Comparison of ENCODE assay signal across 20 cellular contexts in genomic region chr16:69921125-69921524, GRCh38. TPM values are rescaled to one million over a fixed set of nuclear protein-coding genes. Genes with fewer than 3 reads are reported as not detected.
DNase-seq lines count a peak whose midpoint lies in the region; ATAC-seq and TF ChIP-seq lines count a peak whose summit lies in the region.
"Had no signal": no experiment of that assay in that cellular context is flagged by ENCODE, and none has a peak within 500 bp of the region (broad histone marks: within the 10 kb centered on the region; RNA-seq: fewer than 3 reads in every experiment).

No MANE protein-coding gene starts in this region.

- H3K4me1 ChIP-seq in GM23338 (ENCODE audit: insufficient read depth) = peaks cover 15% of the 10 kb centered on the region
- H3K4me1 ChIP-seq in stomach smooth muscle (ENCODE audit: control insufficient read depth, insufficient read depth, low read length) = peaks cover 11% of the 10 kb centered on the region
- no peaks in the 10 kb centered on the region for H3K4me1 ChIP-seq in OCI-LY7 (ENCODE audit: insufficient read depth, low read length, poor library complexity, severe bottlenecking)
- H3K4me1 ChIP-seq: spleen had no signal

- 0 out of 2 replicates have a peak overlapping the region, but pooled peaks have one; percentile 55 for H3K27ac ChIP-seq in GM23338 (ENCODE audit: low read depth)
- peak overlapping the region; percentile 18 for H3K27ac ChIP-seq in stomach smooth muscle (ENCODE audit: low read length)
- H3K27ac ChIP-seq in OCI-LY7 (ENCODE audit: low read depth, low read length, poor library complexity, severe bottlenecking) = no peak overlapping the region
- H3K27ac ChIP-seq: cardiac muscle cell, KMS-11, RWPE1, spleen, uterus had no signal

- H3K9me2 ChIP-seq in GM23338 (ENCODE audit: insufficient read depth) = no peaks in the 10 kb centered on the region
- H3K9me2 ChIP-seq in OCI-LY7 (ENCODE audit: insufficient read depth, low read length) = no peaks in the 10 kb centered on the region

- no peak overlapping the region for H3K9ac ChIP-seq in stomach smooth muscle (ENCODE audit: low read length in 2 of 2)
- H3K9ac ChIP-seq: KMS-11 had no signal

- H3K4me2 ChIP-seq in GM23338 (no peak overlapping the region), OCI-LY7 (ENCODE audit: low read length) (no peak overlapping the region)
- H3K4me2 ChIP-seq: KMS-11 had no signal

- intact Hi-C loops in OCI-LY7 (cut with micrococcal nuclease; ENCODE audit: unreplicated experiment) = no loop called here

- POLR2A ChIA-PET in OCI-LY7 (lab: Charles Lee) = no interaction called here

- CTCF ChIA-PET in OCI-LY7 (lab: Charles Lee; ENCODE audit: unreplicated experiment) = no interaction called here

- DNase-seq in GM23338 (ENCODE audit: low spot score) = no peak
- DNase-seq in astrocyte of the spinal cord (ENCODE audit: low read depth, low spot score) = peak; percentile 60
- peak; percentile 39 for DNase-seq in globus pallidus (ENCODE audit: low spot score)
- DNase-seq in OCI-LY7 (ENCODE audit: low spot score) = no peak
- DNase-seq in OCI-M2 (lab: John Stamatoyannopoulos, UW; ENCODE audit: unreplicated experiment) = no peak
- DNase-seq: activated CD4-positive, alpha-beta T cell treated with anti-CD3 and anti-CD28 coated beads, Interleukin-2, amount 50 U/mL, for 4 hours; activated naive CD4-positive, alpha-beta T cell treated with anti-CD3 and anti-CD28 coated beads, Interleukin-2, amount 50 U/mL, for 16 hours; activated T-cell treated with anti-CD3 and anti-CD28 coated beads, Interleukin-2, amount 50 U/mL, for 1 hour; naive thymus-derived CD4-positive, alpha-beta T cell; NCI-H1105 treated with DMSO at 0.1 percent for 48 hours; spleen; uterus had no signal

- ATAC-seq in GM23338 (no peak), HG03159 (IDR thresholded peaks at IDR 0.05; ENCODE audit: unreplicated experiment) (no peak), GM21723 (IDR thresholded peaks at IDR 0.05; ENCODE audit: unreplicated experiment) (no peak)
- ATAC-seq: naive thymus-derived CD4-positive, alpha-beta T cell; stimulated activated memory B cell treated with anti-CD40 and anti-IgM and Interleukin-4, amounts not matched to agents 10 μg/mL and 1 μg/mL and 100 μg/mL, for 72 hours had no signal

- H3K27me3 ChIP-seq in GM23338 (ENCODE audit: insufficient read depth) (no peaks in the 10 kb centered on the region), stomach smooth muscle (ENCODE audit: control insufficient read depth in 1 of 2, insufficient read depth in 2 of 2, low read length in 2 of 2) (no peaks in the 10 kb centered on the region)
- H3K27me3 ChIP-seq: cardiac muscle cell, spleen, uterus had no signal

- H4K20me1 ChIP-seq in GM23338 (replicated peaks; ENCODE audit: insufficient read depth) (no peaks in the 10 kb centered on the region), OCI-LY7 (ENCODE audit: insufficient read depth, low read length) (no peaks in the 10 kb centered on the region)

- no peak overlapping the region for H3K4me3 Mint-ChIP-seq in GM23338
- H3K4me3 Mint-ChIP-seq: naive thymus-derived CD4-positive, alpha-beta T cell; stimulated activated memory B cell treated with anti-CD40 and anti-IgM and Interleukin-4, amounts not matched to agents 10 μg/mL and 1 μg/mL and 100 μg/mL, for 72 hours had no signal

- no peak for TF ChIP-seq CTCF in GM23338 (conservative IDR thresholded peaks at IDR 0.05; ENCODE audit: low read depth in 2 of 2)
- TF ChIP-seq CTCF in astrocyte of the spinal cord (IDR thresholded peaks at IDR 0.05; ENCODE audit: low read depth, low read length) = no peak
- no peak for TF ChIP-seq CTCF in OCI-LY7 (conservative IDR thresholded peaks at IDR 0.05; ENCODE audit: low read length)

- H3K9me3 ChIP-seq in stomach smooth muscle (ENCODE audit: control insufficient read depth in 2 of 2, low read length in 2 of 2) = no peaks in the 10 kb centered on the region
- no peaks in the 10 kb centered on the region for H3K9me3 ChIP-seq in OCI-LY7 (ENCODE audit: low read length)
- H3K9me3 ChIP-seq: HAP-1, spleen, uterus had no signal

- no peaks in the 10 kb centered on the region for H3K36me3 ChIP-seq in GM23338 (ENCODE audit: insufficient read depth)
- H3K36me3 ChIP-seq in stomach smooth muscle (ENCODE audit: control insufficient read depth in 2 of 2, insufficient read depth in 2 of 2, low read length in 2 of 2) = peaks cover 0 to 3% of the 10 kb centered on the region in 2 donors
- no peaks in the 10 kb centered on the region for H3K36me3 ChIP-seq in OCI-LY7 (ENCODE audit: insufficient read depth, low read length)
- H3K36me3 ChIP-seq: cardiac muscle cell, HAP-1, uterus had no signal

- H3K79me2 ChIP-seq in GM23338 (replicated peaks; ENCODE audit: insufficient read depth) (no peaks in the 10 kb centered on the region), OCI-LY7 (ENCODE audit: insufficient read depth, low read depth, low read length) (no peaks in the 10 kb centered on the region)

- no peak overlapping the region for H2AFZ ChIP-seq in GM23338
- no peak overlapping the region for H2AFZ ChIP-seq in OCI-LY7 (ENCODE audit: low read length)

- no peak overlapping the region for H3K27ac Mint-ChIP-seq in GM23338
- H3K27ac Mint-ChIP-seq: naive thymus-derived CD4-positive, alpha-beta T cell; stimulated activated memory B cell treated with anti-CD40 and anti-IgM and Interleukin-4, amounts not matched to agents 10 μg/mL and 1 μg/mL and 100 μg/mL, for 72 hours had no signal

- H3K4me3 ChIP-seq in GM23338 (no peak overlapping the region), astrocyte of the spinal cord (ENCODE audit: low read depth, low read length) (no peak overlapping the region), stomach smooth muscle (ENCODE audit: low read length in 2 of 2) (no peak overlapping the region), OCI-LY7 (ENCODE audit: low read depth, low read length, poor library complexity, severe bottlenecking) (no peak overlapping the region)
- H3K4me3 ChIP-seq: cardiac muscle cell, HAP-1, spleen, uterus had no signal

- H3K4me1 Mint-ChIP-seq in GM23338 = peaks cover 33% of the 10 kb centered on the region
- H3K4me1 Mint-ChIP-seq: naive thymus-derived CD4-positive, alpha-beta T cell; stimulated activated memory B cell treated with anti-CD40 and anti-IgM and Interleukin-4, amounts not matched to agents 10 μg/mL and 1 μg/mL and 100 μg/mL, for 72 hours had no signal

- no TSS peak for BruUV-seq in OCI-LY7 (replicated peaks; lab: Mats Ljungman, UMichigan)

- in situ Hi-C loops in astrocyte of the spinal cord (cut with HindIII; ENCODE audit: low sequenced_read_pairs) = no loop called here

- no peaks in the 10 kb centered on the region for H3K9me3 Mint-ChIP-seq in GM23338
- H3K9me3 Mint-ChIP-seq: stimulated activated memory B cell treated with anti-CD40 and anti-IgM and Interleukin-4, amounts not matched to agents 10 μg/mL and 1 μg/mL and 100 μg/mL, for 72 hours had no signal

- peaks cover 8% of the 10 kb centered on the region; the same call in 1 of the 2 replicates for H3F3A ChIP-seq in GM23338 (replicated peaks; ENCODE audit: low read depth)

- H3K27me3 Mint-ChIP-seq in GM23338 (ENCODE audit: insufficient read depth, low read depth, poor library complexity) = peaks cover 2% of the 10 kb centered on the region
- H3K27me3 Mint-ChIP-seq: naive thymus-derived CD4-positive, alpha-beta T cell; stimulated activated memory B cell treated with anti-CD40 and anti-IgM and Interleukin-4, amounts not matched to agents 10 μg/mL and 1 μg/mL and 100 μg/mL, for 72 hours had no signal

- peaks cover 6% of the 10 kb centered on the region for H3K36me3 Mint-ChIP-seq in GM23338 (ENCODE audit: low read depth)

TF ChIP-seq in GM23338, 12 proteins besides CTCF, POLR2A, EP300 and RAD21 (continues in another document):
- no peak for TF ChIP-seq ETS1 (IDR thresholded peaks at IDR 0.05)
- no peak for TF ChIP-seq ZNF114 (CRISPR knock-in tag; IDR thresholded peaks at IDR 0.05)
- TF ChIP-seq EZH2phosphoT487 (IDR thresholded peaks at IDR 0.05; ENCODE audit: unreplicated experiment) = no peak

RNA-seq across cellular contexts. Expression of gene CLEC18A, which starts 30.0 kb away (rescaled TPM):
- 0.16 and 0.90 TPM in 2 replicates for total RNA-seq in GM23338 (2014; rRNA removed; shearing (Covaris generic))
- polyA plus RNA-seq in GM23338 (2016; fragmentation: Nextera tagmentation; extraction: Ambion mirVana) = 0.13 and 0.23 TPM in 2 replicates
- total RNA-seq in OCI-LY7 (2014; rRNA removed; shearing (Covaris generic)) = 0.09 and 0.21 TPM in 2 replicates
- total RNA-seq in OCI-LY7 (2022) = 0.19 and 0.55 TPM in 2 replicates
- polyA plus RNA-seq: naive thymus-derived CD4-positive, alpha-beta T cell had no signal

Comparison
In these comparisons a context has a peak if more than half of its experiments do, and no peak if none do; other contexts are left out.
1. DNase-seq: peak in astrocyte of the spinal cord (single experiment) and globus pallidus (single experiment); none in GM23338 (single experiment), OCI-LY7 (single experiment) and OCI-M2 (single experiment).